In the genomic region with DNA sequence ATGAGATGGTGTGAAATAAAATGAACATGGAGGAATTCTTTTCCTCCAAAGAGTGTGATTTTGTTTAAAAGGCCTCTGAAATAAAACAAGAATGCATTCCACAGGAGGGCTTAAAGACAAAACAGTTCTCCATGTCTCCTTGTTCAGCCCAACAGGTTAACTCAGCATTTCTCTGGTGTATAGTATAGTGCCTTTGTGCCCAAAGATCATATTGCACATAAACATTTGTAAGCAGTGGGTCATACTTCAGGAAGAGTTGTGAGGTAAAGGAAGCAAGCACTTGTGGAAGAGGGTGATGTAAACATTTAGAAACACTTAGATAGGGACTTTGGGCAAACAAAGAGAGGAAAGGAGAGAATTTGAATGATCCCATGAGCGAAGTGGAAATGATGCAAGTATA, we compare ENCODE assay signal across 32 cellular contexts.
"Had no signal": no experiment of that assay in that cellular context is flagged by ENCODE, and none has a peak within 500 bp of the region (broad histone marks: within the 10 kb centered on the region; RNA-seq: fewer than 3 reads in every experiment).

No MANE protein-coding gene starts in this region.

- H3K4me3 ChIP-seq: PC-9 had no signal

- FAIRE-seq: colon, RCC 7860 had no signal

- H3K4me1 Mint-ChIP-seq: activated B cell treated with CpG ODN at 0.5 μM for 24 hours; activated naive CD8-positive, alpha-beta T cell treated with anti-CD3 and anti-CD28 coated beads, Interleukin-2, amount 50 U/mL, for 24 hours; brain had no signal

- DNase-seq: activated B cell treated with CpG ODN at 0.5 μM for 24 hours; activated CD4-positive, alpha-beta memory T cell treated with anti-CD3 and anti-CD28 coated beads for 36 hours; activated CD4-positive, alpha-beta T cell treated with anti-CD3 and anti-CD28 coated beads for 4 hours; activated CD4-positive, alpha-beta T cell treated with anti-CD3 and anti-CD28 coated beads, Interleukin-2, amount 50 U/mL, for 1 hour; activated CD4-positive, CD25-positive, alpha-beta regulatory T cell treated with anti-CD3 and anti-CD28 coated beads, Interleukin-2, amount 50 U/mL, for 72 hours; activated CD8-positive, alpha-beta memory T cell treated with anti-CD3 and anti-CD28 coated beads, Interleukin-2, amount 50 U/mL, for 4 hours; activated gamma-delta T cell treated with Interleukin-2 at 50 U/mL for 16 hours; activated naive CD4-positive, alpha-beta T cell treated with anti-CD3 and anti-CD28 coated beads for 36 hours; activated naive CD8-positive, alpha-beta T cell treated with anti-CD3 and anti-CD28 coated beads, Interleukin-2, amount 50 U/mL, for 24 hours; activated T-cell treated with anti-CD3 and anti-CD28 coated beads for 4 hours; activated T-cell treated with anti-CD3 and anti-CD28 coated beads, Interleukin-2, amount 50 U/mL, for 4 hours; anterior cingulate cortex; central memory CD4-positive, alpha-beta T cell; Karpas-422; NCI-H1048; NCI-H1105 treated with DMSO at 0.1 percent for 48 hours; NCI-H1436; NCI-H1694; NCI-H1930; NCI-H2081 treated with DMSO at 0.1 percent for 48 hours; NCI-H2171; NCI-H524 treated with DMSO at 0.1 percent for 48 hours; NK-92 treated with Interleukin-12 subunit alpha and Interleukin-12 subunit beta, amount 100 ng/mL, for 24 hours; PC-9; SIG-M5; T1000 had no signal

- H3K9me3 Mint-ChIP-seq: activated naive CD4-positive, alpha-beta T cell treated with anti-CD3 and anti-CD28 coated beads, Interleukin-2, amount 50 U/mL, for 72 hours; activated T-cell treated with anti-CD3 and anti-CD28 coated beads, Interleukin-2, amount 50 U/mL, for 4 hours had no signal

- ATAC-seq: activated naive CD4-positive, alpha-beta T cell treated with anti-CD3 and anti-CD28 coated beads, Interleukin-2, amount 50 U/mL, for 72 hours; activated naive CD8-positive, alpha-beta T cell treated with anti-CD3 and anti-CD28 coated beads, Interleukin-2, amount 50 U/mL, for 24 hours; activated T-cell treated with anti-CD3 and anti-CD28 coated beads, Interleukin-2, amount 50 U/mL, for 4 hours; Right ventricle myocardium inferior had no signal

- H3K36me3 Mint-ChIP-seq: brain had no signal

- H3K4me3 Mint-ChIP-seq: activated B cell treated with CpG ODN at 0.5 μM for 24 hours; activated CD4-positive, alpha-beta memory T cell treated with anti-CD3 and anti-CD28 coated beads for 36 hours; activated naive CD4-positive, alpha-beta T cell treated with anti-CD3 and anti-CD28 coated beads for 36 hours; activated naive CD8-positive, alpha-beta T cell treated with anti-CD3 and anti-CD28 coated beads, Interleukin-2, amount 50 U/mL, for 24 hours; activated T-cell treated with anti-CD3 and anti-CD28 coated beads, Interleukin-2, amount 50 U/mL, for 4 hours; activated T-helper 1 cell treated with anti-CD3 and anti-CD28 coated beads, Interleukin-12 subunit alpha, Interleukin-12 subunit beta, Interleukin-2, Interleukin-4 antibody, amounts not matched to agents 30 ng/mL and 10 ng/mL and 1 ng/mL, durations not matched to agents 14 hours and 24 hours and 36 hours; brain had no signal

- H3K27ac Mint-ChIP-seq: activated B cell treated with CpG ODN at 0.5 μM for 24 hours; activated CD4-positive, alpha-beta memory T cell treated with anti-CD3 and anti-CD28 coated beads for 36 hours; activated naive CD4-positive, alpha-beta T cell treated with anti-CD3 and anti-CD28 coated beads for 36 hours; activated naive CD4-positive, alpha-beta T cell treated with anti-CD3 and anti-CD28 coated beads, Interleukin-2, amount 50 U/mL, for 72 hours; activated naive CD8-positive, alpha-beta T cell treated with anti-CD3 and anti-CD28 coated beads, Interleukin-2, amount 50 U/mL, for 24 hours; activated T-helper 1 cell treated with anti-CD3 and anti-CD28 coated beads, Interleukin-12 subunit alpha, Interleukin-12 subunit beta, Interleukin-2, Interleukin-4 antibody, amounts not matched to agents 30 ng/mL and 10 ng/mL and 1 ng/mL, durations not matched to agents 14 hours and 24 hours and 36 hours; brain had no signal
